ENCODE assay signal across 1 cellular context in the genomic region with DNA sequence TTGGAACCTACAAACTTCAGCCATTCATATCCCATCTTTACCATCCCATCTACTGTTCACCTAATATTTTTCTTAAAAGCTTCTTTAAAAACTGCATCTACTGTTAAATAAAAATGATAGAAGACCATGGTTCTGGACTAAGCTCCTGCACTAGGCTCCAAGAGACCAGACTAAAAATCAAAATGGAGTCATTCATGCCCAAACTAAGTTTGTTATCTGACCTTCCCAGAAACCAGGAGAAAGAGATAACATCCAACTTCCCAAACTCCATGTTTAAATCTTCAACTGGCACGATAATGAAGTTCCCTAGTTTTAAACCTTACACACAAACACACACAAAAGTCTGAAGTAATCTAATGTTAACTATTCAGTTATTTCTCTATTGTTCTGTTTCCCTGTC.
A peak's percentile ranks its signal among the peaks of the same experiment; 100 is the strongest.
TF ChIP-seq lines count a peak whose summit lies in the region.

No MANE protein-coding gene starts in this region.

TF ChIP-seq in K562, 482 proteins besides CTCF, POLR2A, EP300 and RAD21 (continued from another document and continues in another):
- TF ChIP-seq VEZF1 (CRISPR knock-in tag; IDR thresholded peaks at IDR 0.05) (no peak), BCL6 (CRISPR knock-in tag; IDR thresholded peaks at IDR 0.05) (no peak), MCM3 (IDR thresholded peaks at IDR 0.05) (no peak), SMAD4 (CRISPR knock-in tag; conservative IDR thresholded peaks at IDR 0.05) (peak; percentile 61; the same call in 1 of the 2 replicates), ZNF644 (tag; IDR thresholded peaks at IDR 0.05; ENCODE audit: low read depth) (peak; percentile 72; the same call in 1 of the 2 replicates), ZNF41 (CRISPR knock-in tag; conservative IDR thresholded peaks at IDR 0.05) (peak; percentile 67; the same call in 1 of the 2 replicates), ZNF239 (CRISPR knock-in tag; IDR thresholded peaks at IDR 0.05) (peak; percentile 72; the same call in 1 of the 2 replicates), CXXC5 (CRISPR knock-in tag; IDR thresholded peaks at IDR 0.05) (0 out of 2 replicates have a peak, but pooled peaks have one; percentile 31), SMAD3 (CRISPR knock-in tag; conservative IDR thresholded peaks at IDR 0.05) (peak; percentile 56; the same call in 1 of the 2 replicates), DMBX1 (CRISPR knock-in tag; IDR thresholded peaks at IDR 0.05; ENCODE audit: borderline replicate concordance) (peak; percentile 83; the same call in 1 of the 2 replicates), ZNF134 (CRISPR knock-in tag; conservative IDR thresholded peaks at IDR 0.05) (peak; percentile 55; the same call in 1 of the 2 replicates), ZNF79 (CRISPR knock-in tag; IDR thresholded peaks at IDR 0.05; ENCODE audit: low read depth) (peak; percentile 60; the same call in 1 of the 2 replicates), ZNF589 (CRISPR knock-in tag; IDR thresholded peaks at IDR 0.05; ENCODE audit: low read depth) (0 out of 2 replicates have a peak, but pooled peaks have one; percentile 42), ELF2 (CRISPR knock-in tag; IDR thresholded peaks at IDR 0.05) (no peak), TCF3 (CRISPR knock-in tag; IDR thresholded peaks at IDR 0.05) (no peak), ZNF76 (CRISPR knock-in tag; IDR thresholded peaks at IDR 0.05; ENCODE audit: borderline replicate concordance) (no peak; the same call in 1 of the 2 replicates), TBP (optimal IDR thresholded peaks at IDR 0.05; ENCODE audit: low read depth, low read length) (no peak), PHF21A (IDR thresholded peaks at IDR 0.05; ENCODE audit: borderline replicate concordance, low read depth) (no peak)
- TF ChIP-seq, protein P1, sequence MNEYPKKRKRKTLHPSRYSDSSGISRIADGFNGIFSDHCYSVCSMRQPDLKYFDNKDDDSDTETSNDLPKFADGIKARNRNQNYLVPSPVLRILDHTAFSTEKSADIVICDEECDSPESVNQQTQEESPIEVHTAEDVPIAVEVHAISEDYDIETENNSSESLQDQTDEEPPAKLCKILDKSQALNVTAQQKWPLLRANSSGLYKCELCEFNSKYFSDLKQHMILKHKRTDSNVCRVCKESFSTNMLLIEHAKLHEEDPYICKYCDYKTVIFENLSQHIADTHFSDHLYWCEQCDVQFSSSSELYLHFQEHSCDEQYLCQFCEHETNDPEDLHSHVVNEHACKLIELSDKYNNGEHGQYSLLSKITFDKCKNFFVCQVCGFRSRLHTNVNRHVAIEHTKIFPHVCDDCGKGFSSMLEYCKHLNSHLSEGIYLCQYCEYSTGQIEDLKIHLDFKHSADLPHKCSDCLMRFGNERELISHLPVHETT (CRISPR knock-in tag; conservative IDR thresholded peaks at IDR 0.05 in 1 of 2, IDR thresholded peaks at IDR 0.05 in 1 of 2): peak in 1 of 2 experiments; percentile 81; a peak in 2 of 4 replicates
- TF ChIP-seq, protein P2, sequence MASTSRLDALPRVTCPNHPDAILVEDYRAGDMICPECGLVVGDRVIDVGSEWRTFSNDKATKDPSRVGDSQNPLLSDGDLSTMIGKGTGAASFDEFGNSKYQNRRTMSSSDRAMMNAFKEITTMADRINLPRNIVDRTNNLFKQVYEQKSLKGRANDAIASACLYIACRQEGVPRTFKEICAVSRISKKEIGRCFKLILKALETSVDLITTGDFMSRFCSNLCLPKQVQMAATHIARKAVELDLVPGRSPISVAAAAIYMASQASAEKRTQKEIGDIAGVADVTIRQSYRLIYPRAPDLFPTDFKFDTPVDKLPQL (IDR thresholded peaks at IDR 0.05; ENCODE audit: extremely low read depth, insufficient read length): no peak
- TF ChIP-seq, protein P3, sequence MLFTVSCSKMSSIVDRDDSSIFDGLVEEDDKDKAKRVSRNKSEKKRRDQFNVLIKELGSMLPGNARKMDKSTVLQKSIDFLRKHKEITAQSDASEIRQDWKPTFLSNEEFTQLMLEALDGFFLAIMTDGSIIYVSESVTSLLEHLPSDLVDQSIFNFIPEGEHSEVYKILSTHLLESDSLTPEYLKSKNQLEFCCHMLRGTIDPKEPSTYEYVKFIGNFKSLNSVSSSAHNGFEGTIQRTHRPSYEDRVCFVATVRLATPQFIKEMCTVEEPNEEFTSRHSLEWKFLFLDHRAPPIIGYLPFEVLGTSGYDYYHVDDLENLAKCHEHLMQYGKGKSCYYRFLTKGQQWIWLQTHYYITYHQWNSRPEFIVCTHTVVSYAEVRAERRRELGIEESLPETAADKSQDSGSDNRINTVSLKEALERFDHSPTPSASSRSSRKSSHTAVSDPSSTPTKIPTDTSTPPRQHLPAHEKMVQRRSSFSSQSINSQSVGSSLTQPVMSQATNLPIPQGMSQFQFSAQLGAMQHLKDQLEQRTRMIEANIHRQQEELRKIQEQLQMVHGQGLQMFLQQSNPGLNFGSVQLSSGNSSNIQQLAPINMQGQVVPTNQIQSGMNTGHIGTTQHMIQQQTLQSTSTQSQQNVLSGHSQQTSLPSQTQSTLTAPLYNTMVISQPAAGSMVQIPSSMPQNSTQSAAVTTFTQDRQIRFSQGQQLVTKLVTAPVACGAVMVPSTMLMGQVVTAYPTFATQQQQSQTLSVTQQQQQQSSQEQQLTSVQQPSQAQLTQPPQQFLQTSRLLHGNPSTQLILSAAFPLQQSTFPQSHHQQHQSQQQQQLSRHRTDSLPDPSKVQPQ (CRISPR knock-in tag; IDR thresholded peaks at IDR 0.05; ENCODE audit: borderline replicate concordance): no peak
- TF ChIP-seq, protein P4, sequence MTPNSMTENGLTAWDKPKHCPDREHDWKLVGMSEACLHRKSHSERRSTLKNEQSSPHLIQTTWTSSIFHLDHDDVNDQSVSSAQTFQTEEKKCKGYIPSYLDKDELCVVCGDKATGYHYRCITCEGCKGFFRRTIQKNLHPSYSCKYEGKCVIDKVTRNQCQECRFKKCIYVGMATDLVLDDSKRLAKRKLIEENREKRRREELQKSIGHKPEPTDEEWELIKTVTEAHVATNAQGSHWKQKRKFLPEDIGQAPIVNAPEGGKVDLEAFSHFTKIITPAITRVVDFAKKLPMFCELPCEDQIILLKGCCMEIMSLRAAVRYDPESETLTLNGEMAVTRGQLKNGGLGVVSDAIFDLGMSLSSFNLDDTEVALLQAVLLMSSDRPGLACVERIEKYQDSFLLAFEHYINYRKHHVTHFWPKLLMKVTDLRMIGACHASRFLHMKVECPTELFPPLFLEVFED (CRISPR knock-in tag; conservative IDR thresholded peaks at IDR 0.05): no peak
- TF ChIP-seq, protein P5, sequence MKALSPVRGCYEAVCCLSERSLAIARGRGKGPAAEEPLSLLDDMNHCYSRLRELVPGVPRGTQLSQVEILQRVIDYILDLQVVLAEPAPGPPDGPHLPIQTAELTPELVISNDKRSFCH (CRISPR knock-in tag; IDR thresholded peaks at IDR 0.05): no peak
- TF ChIP-seq, protein P5 (tag; IDR thresholded peaks at IDR 0.05): 0 out of 2 replicates have a peak, but pooled peaks have one; percentile 29
- TF ChIP-seq, protein P6, sequence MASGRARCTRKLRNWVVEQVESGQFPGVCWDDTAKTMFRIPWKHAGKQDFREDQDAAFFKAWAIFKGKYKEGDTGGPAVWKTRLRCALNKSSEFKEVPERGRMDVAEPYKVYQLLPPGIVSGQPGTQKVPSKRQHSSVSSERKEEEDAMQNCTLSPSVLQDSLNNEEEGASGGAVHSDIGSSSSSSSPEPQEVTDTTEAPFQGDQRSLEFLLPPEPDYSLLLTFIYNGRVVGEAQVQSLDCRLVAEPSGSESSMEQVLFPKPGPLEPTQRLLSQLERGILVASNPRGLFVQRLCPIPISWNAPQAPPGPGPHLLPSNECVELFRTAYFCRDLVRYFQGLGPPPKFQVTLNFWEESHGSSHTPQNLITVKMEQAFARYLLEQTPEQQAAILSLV (tag; IDR thresholded peaks at IDR 0.05): no peak
- TF ChIP-seq, protein P7, sequence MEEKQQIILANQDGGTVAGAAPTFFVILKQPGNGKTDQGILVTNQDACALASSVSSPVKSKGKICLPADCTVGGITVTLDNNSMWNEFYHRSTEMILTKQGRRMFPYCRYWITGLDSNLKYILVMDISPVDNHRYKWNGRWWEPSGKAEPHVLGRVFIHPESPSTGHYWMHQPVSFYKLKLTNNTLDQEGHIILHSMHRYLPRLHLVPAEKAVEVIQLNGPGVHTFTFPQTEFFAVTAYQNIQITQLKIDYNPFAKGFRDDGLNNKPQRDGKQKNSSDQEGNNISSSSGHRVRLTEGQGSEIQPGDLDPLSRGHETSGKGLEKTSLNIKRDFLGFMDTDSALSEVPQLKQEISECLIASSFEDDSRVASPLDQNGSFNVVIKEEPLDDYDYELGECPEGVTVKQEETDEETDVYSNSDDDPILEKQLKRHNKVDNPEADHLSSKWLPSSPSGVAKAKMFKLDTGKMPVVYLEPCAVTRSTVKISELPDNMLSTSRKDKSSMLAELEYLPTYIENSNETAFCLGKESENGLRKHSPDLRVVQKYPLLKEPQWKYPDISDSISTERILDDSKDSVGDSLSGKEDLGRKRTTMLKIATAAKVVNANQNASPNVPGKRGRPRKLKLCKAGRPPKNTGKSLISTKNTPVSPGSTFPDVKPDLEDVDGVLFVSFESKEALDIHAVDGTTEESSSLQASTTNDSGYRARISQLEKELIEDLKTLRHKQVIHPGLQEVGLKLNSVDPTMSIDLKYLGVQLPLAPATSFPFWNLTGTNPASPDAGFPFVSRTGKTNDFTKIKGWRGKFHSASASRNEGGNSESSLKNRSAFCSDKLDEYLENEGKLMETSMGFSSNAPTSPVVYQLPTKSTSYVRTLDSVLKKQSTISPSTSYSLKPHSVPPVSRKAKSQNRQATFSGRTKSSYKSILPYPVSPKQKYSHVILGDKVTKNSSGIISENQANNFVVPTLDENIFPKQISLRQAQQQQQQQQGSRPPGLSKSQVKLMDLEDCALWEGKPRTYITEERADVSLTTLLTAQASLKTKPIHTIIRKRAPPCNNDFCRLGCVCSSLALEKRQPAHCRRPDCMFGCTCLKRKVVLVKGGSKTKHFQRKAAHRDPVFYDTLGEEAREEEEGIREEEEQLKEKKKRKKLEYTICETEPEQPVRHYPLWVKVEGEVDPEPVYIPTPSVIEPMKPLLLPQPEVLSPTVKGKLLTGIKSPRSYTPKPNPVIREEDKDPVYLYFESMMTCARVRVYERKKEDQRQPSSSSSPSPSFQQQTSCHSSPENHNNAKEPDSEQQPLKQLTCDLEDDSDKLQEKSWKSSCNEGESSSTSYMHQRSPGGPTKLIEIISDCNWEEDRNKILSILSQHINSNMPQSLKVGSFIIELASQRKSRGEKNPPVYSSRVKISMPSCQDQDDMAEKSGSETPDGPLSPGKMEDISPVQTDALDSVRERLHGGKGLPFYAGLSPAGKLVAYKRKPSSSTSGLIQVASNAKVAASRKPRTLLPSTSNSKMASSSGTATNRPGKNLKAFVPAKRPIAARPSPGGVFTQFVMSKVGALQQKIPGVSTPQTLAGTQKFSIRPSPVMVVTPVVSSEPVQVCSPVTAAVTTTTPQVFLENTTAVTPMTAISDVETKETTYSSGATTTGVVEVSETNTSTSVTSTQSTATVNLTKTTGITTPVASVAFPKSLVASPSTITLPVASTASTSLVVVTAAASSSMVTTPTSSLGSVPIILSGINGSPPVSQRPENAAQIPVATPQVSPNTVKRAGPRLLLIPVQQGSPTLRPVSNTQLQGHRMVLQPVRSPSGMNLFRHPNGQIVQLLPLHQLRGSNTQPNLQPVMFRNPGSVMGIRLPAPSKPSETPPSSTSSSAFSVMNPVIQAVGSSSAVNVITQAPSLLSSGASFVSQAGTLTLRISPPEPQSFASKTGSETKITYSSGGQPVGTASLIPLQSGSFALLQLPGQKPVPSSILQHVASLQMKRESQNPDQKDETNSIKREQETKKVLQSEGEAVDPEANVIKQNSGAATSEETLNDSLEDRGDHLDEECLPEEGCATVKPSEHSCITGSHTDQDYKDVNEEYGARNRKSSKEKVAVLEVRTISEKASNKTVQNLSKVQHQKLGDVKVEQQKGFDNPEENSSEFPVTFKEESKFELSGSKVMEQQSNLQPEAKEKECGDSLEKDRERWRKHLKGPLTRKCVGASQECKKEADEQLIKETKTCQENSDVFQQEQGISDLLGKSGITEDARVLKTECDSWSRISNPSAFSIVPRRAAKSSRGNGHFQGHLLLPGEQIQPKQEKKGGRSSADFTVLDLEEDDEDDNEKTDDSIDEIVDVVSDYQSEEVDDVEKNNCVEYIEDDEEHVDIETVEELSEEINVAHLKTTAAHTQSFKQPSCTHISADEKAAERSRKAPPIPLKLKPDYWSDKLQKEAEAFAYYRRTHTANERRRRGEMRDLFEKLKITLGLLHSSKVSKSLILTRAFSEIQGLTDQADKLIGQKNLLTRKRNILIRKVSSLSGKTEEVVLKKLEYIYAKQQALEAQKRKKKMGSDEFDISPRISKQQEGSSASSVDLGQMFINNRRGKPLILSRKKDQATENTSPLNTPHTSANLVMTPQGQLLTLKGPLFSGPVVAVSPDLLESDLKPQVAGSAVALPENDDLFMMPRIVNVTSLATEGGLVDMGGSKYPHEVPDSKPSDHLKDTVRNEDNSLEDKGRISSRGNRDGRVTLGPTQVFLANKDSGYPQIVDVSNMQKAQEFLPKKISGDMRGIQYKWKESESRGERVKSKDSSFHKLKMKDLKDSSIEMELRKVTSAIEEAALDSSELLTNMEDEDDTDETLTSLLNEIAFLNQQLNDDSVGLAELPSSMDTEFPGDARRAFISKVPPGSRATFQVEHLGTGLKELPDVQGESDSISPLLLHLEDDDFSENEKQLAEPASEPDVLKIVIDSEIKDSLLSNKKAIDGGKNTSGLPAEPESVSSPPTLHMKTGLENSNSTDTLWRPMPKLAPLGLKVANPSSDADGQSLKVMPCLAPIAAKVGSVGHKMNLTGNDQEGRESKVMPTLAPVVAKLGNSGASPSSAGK (IDR thresholded peaks at IDR 0.05): no peak
- TF ChIP-seq, protein P8, sequence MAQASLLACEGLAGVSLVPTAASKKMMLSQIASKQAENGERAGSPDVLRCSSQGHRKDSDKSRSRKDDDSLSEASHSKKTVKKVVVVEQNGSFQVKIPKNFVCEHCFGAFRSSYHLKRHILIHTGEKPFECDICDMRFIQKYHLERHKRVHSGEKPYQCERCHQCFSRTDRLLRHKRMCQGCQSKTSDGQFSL (CRISPR knock-in tag; IDR thresholded peaks at IDR 0.05): no peak
- TF ChIP-seq, protein P8 (tag; IDR thresholded peaks at IDR 0.05): 0 out of 4 replicates have a peak, but pooled peaks of 1 of the 2 experiments have one; percentile 23
